Comparison of ENCODE assay signal across 8 cellular contexts in genomic region chr9:99819484-99820329, GRCh38. TPM values are rescaled to one million over a fixed set of nuclear protein-coding genes. Genes with fewer than 3 reads are reported as not detected.
DNase-seq lines count a peak whose midpoint lies in the region; ATAC-seq and TF ChIP-seq lines count a peak whose summit lies in the region.

No MANE protein-coding gene starts in this region.

- H3K36me3 ChIP-seq in liver (ENCODE audit: control insufficient read depth in 4 of 4, insufficient read depth in 3 of 4, low read depth in 1 of 4, low read length in 3 of 4), result no peaks in the 10 kb centered on the region

- WGBS in liver, result under 1% methylated on average over 114 of the region's 114 CpGs

- DNase-seq in NCI-H526 (lab: John Stamatoyannopoulos, UW) (peak; percentile 80 to 98), dedifferentiated amniotic fluid mesenchymal stem cell (ENCODE audit: extremely low spot score) (peak; percentile 81)
- DNase-seq in activated CD4-positive, alpha-beta T cell treated with anti-CD3 and anti-CD28 coated beads, Interleukin-2, amount 50 U/mL, for 1 hour, result peak; percentile 95
- DNase-seq in stimulated activated CD4-positive, alpha-beta T cell treated with anti-CD3 and anti-CD28 coated beads, Interleukin-4, amount 100 ng/mL, for 1 hour, result peak; percentile 85

- H3K9ac ChIP-seq in liver (ENCODE audit: low read depth in 1 of 2, low read length in 2 of 2), result peak overlapping the region; percentile 79 to 93

- ATAC-seq in GM19328 (IDR thresholded peaks at IDR 0.05; ENCODE audit: unreplicated experiment), result peak; percentile 49
- ATAC-seq in HG03469 (IDR thresholded peaks at IDR 0.05; ENCODE audit: unreplicated experiment), result peak; percentile 29

- H3K27ac ChIP-seq in C4-2B (peak overlapping the region; percentile 82), liver (ENCODE audit: low read depth in 1 of 2, low read length in 2 of 2) (peak overlapping the region; percentile 98 to 99)

- no peak for TF ChIP-seq RAD21 in liver (IDR thresholded peaks at IDR 0.05)

- no peaks in the 10 kb centered on the region for H3K9me3 ChIP-seq in liver (ENCODE audit: control insufficient read depth in 4 of 4, low read length in 3 of 4)

- H3K4me1 ChIP-seq in liver (ENCODE audit: control insufficient read depth in 4 of 4, insufficient read depth in 4 of 4, low read length in 3 of 4), result peaks cover 12 to 47% (median 28%) of the 10 kb centered on the region in 4 donors

- peaks cover 0 to 2% (median 0%) of the 10 kb centered on the region in 4 donors for H3K27me3 ChIP-seq in liver (ENCODE audit: control insufficient read depth in 4 of 4, insufficient read depth in 4 of 4, low read length in 3 of 4)

- TF ChIP-seq CTCF in C4-2B (conservative IDR thresholded peaks at IDR 0.05) (peak; percentile 26), liver (IDR thresholded peaks at IDR 0.05; ENCODE audit: low read depth, low read length, missing input control) (no peak)

- peak overlapping the region; percentile 70 to 90 (median 76) for H3K4me3 ChIP-seq in liver (ENCODE audit: low read depth in 1 of 3, low read length in 3 of 3)

TF ChIP-seq in liver, 16 proteins besides CTCF, POLR2A, EP300 and RAD21:
- TF ChIP-seq SP1 (IDR thresholded peaks at IDR 0.05) (peak; percentile 34), EGR1 (IDR thresholded peaks at IDR 0.05; ENCODE audit: low read depth in 2 of 2) (peak; percentile 12 to 63), FOXA2 (IDR thresholded peaks at IDR 0.05) (no peak), GABPA (IDR thresholded peaks at IDR 0.05 in 1 of 2, conservative IDR thresholded peaks at IDR 0.05 in 1 of 2) (peak; percentile 32 to 44), ZBTB33 (IDR thresholded peaks at IDR 0.05) (no peak), RXRA (IDR thresholded peaks at IDR 0.05) (no peak), REST (IDR thresholded peaks at IDR 0.05) (peak; percentile 40), YY1 (IDR thresholded peaks at IDR 0.05) (peak; percentile 54), TAF1 (conservative IDR thresholded peaks at IDR 0.05) (peak; percentile 26), HNF4G (IDR thresholded peaks at IDR 0.05) (no peak)

RNA-seq across cellular contexts. Expression of gene NR4A3, which starts 2.0 kb away (rescaled TPM):
- under 1 TPM; 0.08 to 0.09 TPM for total RNA-seq in liver
- under 1 TPM; 0.02 to 0.14 TPM for polyA plus RNA-seq in liver

Comparison
In these comparisons a context has a peak if more than half of its experiments do, and no peak if none do; other contexts are left out.
1. Peak in every context shown above with its lines: DNase-seq, ATAC-seq, H3K4me3 ChIP-seq and H3K27ac ChIP-seq.